8 cellular contexts compared by ENCODE assay signal in the genomic region with DNA sequence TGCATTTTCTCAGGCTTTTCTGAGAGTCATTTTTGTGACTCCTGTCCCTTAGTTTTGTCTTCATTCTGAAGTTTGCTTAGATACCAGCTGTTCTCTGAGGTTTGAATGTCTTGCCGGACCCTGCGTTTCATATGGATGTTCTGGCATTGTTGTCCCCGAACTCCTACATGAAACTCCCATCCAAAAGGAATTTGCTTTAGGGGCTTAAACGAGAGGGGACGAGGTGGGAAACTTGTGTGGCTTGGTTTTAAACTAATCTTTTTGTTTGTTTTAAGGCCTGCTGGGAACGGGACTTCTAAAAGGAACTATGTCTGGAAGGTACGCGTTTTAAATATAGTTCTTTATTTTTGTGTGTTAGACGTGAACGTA. TPM values are rescaled to one million over a fixed set of nuclear protein-coding genes. Genes with fewer than 3 reads are reported as not detected.
A peak's percentile ranks its signal among the peaks of the same experiment; 100 is the strongest.
DNase-seq lines count a peak whose midpoint lies in the region; ATAC-seq and TF ChIP-seq lines count a peak whose summit lies in the region.

No MANE protein-coding gene starts in this region.

- CTCF ChIA-PET in AG04450 (lab: Charles Lee), result interaction anchor here (0.6 to 1.1 kb wide), 2 partner anchors 13 to 46 kb away, joined by 3 to 4 read pairs; no protein-coding TSS in a partner anchor

- H3K4me1 Mint-ChIP-seq in IgD-negative memory B cell (peaks cover 17 to 27% (median 26%) of the 10 kb centered on the region in 3 donors), chondrocyte (ENCODE audit: low read depth) (peaks cover 48% of the 10 kb centered on the region), naive B cell (peaks cover 28 to 45% (median 38%) of the 10 kb centered on the region in 3 donors)

- POLR2A ChIA-PET in AG04450 (lab: Yijun Ruan, JAX), result no interaction called here

- H3K4me3 ChIP-seq in AG04450 (ENCODE audit: low read depth, low read length), result peak overlapping the region; percentile 98

- H3K9me3 Mint-ChIP-seq in IgD-negative memory B cell, result no peaks in the 10 kb centered on the region
- no peaks in the 10 kb centered on the region for H3K9me3 Mint-ChIP-seq in chondrocyte (ENCODE audit: low read depth)
- no peaks in the 10 kb centered on the region for H3K9me3 Mint-ChIP-seq in naive B cell

- H3K4me3 Mint-ChIP-seq in IgD-negative memory B cell (peak overlapping the region; percentile 96 to 99 (median 97)), chondrocyte (ENCODE audit: unreplicated experiment) (peak overlapping the region; percentile 95), naive B cell (peak overlapping the region; percentile 93 to 99 (median 98))

- H3K27ac ChIP-seq in AG04450 (ENCODE audit: low read depth, low read length), result peak overlapping the region; percentile 78

- H3K9me3 ChIP-seq in AG04450 (ENCODE audit: control insufficient read depth, insufficient read depth, low read length), result no peaks in the 10 kb centered on the region

- TF ChIP-seq CTCF in AG04450 (IDR thresholded peaks at IDR 0.05; ENCODE audit: low read depth, low read length), result no peak
- no peak for TF ChIP-seq CTCF in chondrocyte (IDR thresholded peaks at IDR 0.05)

- DNase-seq in AG04450 (ENCODE audit: low read depth, low spot score) (no peak), chondrocyte (ENCODE audit: low spot score) (no peak), naive B cell (no peak), NCI-H2227 (lab: John Stamatoyannopoulos, UW; ENCODE audit: unreplicated experiment) (no peak), NCI-H526 treated with DMSO at 0.1 percent for 48 hours (lab: John Stamatoyannopoulos, UW) (no peak), iPS-NIHi7 (ENCODE audit: extremely low spot score) (no peak)
- no peak for DNase-seq in stimulated activated CD8-positive, alpha-beta memory T cell treated with anti-CD3 and anti-CD28 coated beads, Interleukin-4, amount 100 ng/mL, for 48 hours

- H3K27ac Mint-ChIP-seq in IgD-negative memory B cell (peak overlapping the region; percentile 99 to 100 (median 100)), chondrocyte (ENCODE audit: unreplicated experiment) (peak overlapping the region; percentile 97), naive B cell (peak overlapping the region; percentile 99 to 100 (median 99))

- no peaks in the 10 kb centered on the region for H3K27me3 ChIP-seq in AG04450 (ENCODE audit: control insufficient read depth, insufficient read depth, low read length)

- H3K36me3 Mint-ChIP-seq in IgD-negative memory B cell, result peaks cover 6% of the 10 kb centered on the region
- peaks cover 31% of the 10 kb centered on the region for H3K36me3 Mint-ChIP-seq in chondrocyte (ENCODE audit: low read depth)
- peaks cover 10 to 14% of the 10 kb centered on the region in 2 donors for H3K36me3 Mint-ChIP-seq in naive B cell

- no peaks in the 10 kb centered on the region for H3K27me3 Mint-ChIP-seq in IgD-negative memory B cell
- H3K27me3 Mint-ChIP-seq in chondrocyte (ENCODE audit: low read depth), result no peaks in the 10 kb centered on the region
- H3K27me3 Mint-ChIP-seq in naive B cell, result no peaks in the 10 kb centered on the region

- ATAC-seq in naive B cell (ENCODE audit: low read depth in 2 of 2), result no peak

RNA-seq across cellular contexts. Expression of a gene that starts 0.7 kb away (rescaled TPM):
- 1,252 and 1,562 TPM in 2 replicates for polyA plus RNA-seq in AG04450 (2011; rRNA removed)
- 125 and 159 TPM in 2 replicates for polyA minus RNA-seq in AG04450 (2011; rRNA and poly(A)+ RNA removed)
- 1,996 TPM for polyA plus RNA-seq in IgD-negative memory B cell
- 657 to 708 TPM (median 675 TPM) in 3 replicates for total RNA-seq in chondrocyte
- 1,000 to 10,000 TPM in 5 of 6 donors, 100 to 1,000 TPM in 1; 928 to 1,990 (median 1,827) TPM for polyA plus RNA-seq in naive B cell (ENCODE audit: low read depth in 6 of 6)

RNA-seq across cellular contexts. Expression of a gene that starts 9.4 kb away (rescaled TPM):
- polyA plus RNA-seq in AG04450 (2011; rRNA removed) (5.1 and 6.4 TPM in 2 replicates), IgD-negative memory B cell (1.3 TPM), naive B cell (ENCODE audit: low read depth in 6 of 6) (1 to 10 TPM in 2 of 6 donors, under 1 TPM in 3, not detected in 1; 0.58 to 2.0 (median 0.97) TPM)
- 9.1 TPM in 2 replicates for polyA minus RNA-seq in AG04450 (2011; rRNA and poly(A)+ RNA removed)
- 7.0 to 11.4 TPM (median 7.7 TPM) in 3 replicates for total RNA-seq in chondrocyte
